Comparison of ENCODE assay signal across 17 cellular contexts in genomic region chr1:19086176-19086875, GRCh38.
DNase-seq lines count a peak whose midpoint lies in the region; ATAC-seq, FAIRE-seq and TF ChIP-seq lines count a peak whose summit lies in the region.
"Had no signal": no experiment of that assay in that cellular context is flagged by ENCODE, and none has a peak within 500 bp of the region (broad histone marks: within the 10 kb centered on the region; RNA-seq: fewer than 3 reads in every experiment).

No MANE protein-coding gene starts in this region.

- ATAC-seq in gastrocnemius medialis = peak; percentile 53 to 55
- ATAC-seq in GM19467 (IDR thresholded peaks at IDR 0.05; ENCODE audit: unreplicated experiment) = no peak
- ATAC-seq: activated CD8-positive, alpha-beta T cell treated with anti-CD3 and anti-CD28 coated beads, Interleukin-2, amount 10 ng/mL, durations not matched to agents 7 days and 5 days; stimulated activated naive CD8-positive, alpha-beta T cell treated with anti-CD3 and anti-CD28 coated beads, Interleukin-15, amount 100 ng/mL, for 72 hours; T-cell had no signal

- no peaks in the 10 kb centered on the region for H3K9me3 Mint-ChIP-seq in endothelial cell (ENCODE audit: unreplicated experiment)
- H3K9me3 Mint-ChIP-seq: stimulated activated naive CD8-positive, alpha-beta T cell treated with anti-CD3 and anti-CD28 coated beads, Interleukin-15, amount 100 ng/mL, for 72 hours; T-cell had no signal

- TF ChIP-seq CTCF in kidney (IDR thresholded peaks at IDR 0.05; ENCODE audit: borderline replicate concordance, extremely low read depth, insufficient read depth) (no peak), gastrocnemius medialis (IDR thresholded peaks at IDR 0.05 in 4 of 5, conservative IDR thresholded peaks at IDR 0.05 in 1 of 5) (no peak), endothelial cell (IDR thresholded peaks at IDR 0.05; ENCODE audit: unreplicated experiment) (no peak)

- peaks cover 5% of the 10 kb centered on the region for H3K27me3 Mint-ChIP-seq in endothelial cell (ENCODE audit: unreplicated experiment)
- H3K27me3 Mint-ChIP-seq: stimulated activated naive CD8-positive, alpha-beta T cell treated with anti-CD3 and anti-CD28 coated beads, Interleukin-15, amount 100 ng/mL, for 72 hours; T-cell had no signal

- peak overlapping the region; percentile 77 to 86 for H3K27ac ChIP-seq in kidney (ENCODE audit: low read depth in 2 of 2, low read length in 2 of 2)
- H3K27ac ChIP-seq in gastrocnemius medialis = peak overlapping the region; percentile 79 to 90 (median 86)
- H3K27ac ChIP-seq: sigmoid colon had no signal

- peaks cover 13% of the 10 kb centered on the region in 2 donors for H3K4me1 ChIP-seq in kidney (ENCODE audit: control insufficient read depth in 1 of 2, insufficient read depth in 1 of 2, low read depth in 1 of 2, low read length in 2 of 2)
- H3K4me1 ChIP-seq in gastrocnemius medialis = peaks cover 49 to 58% of the 10 kb centered on the region in 2 donors

- H3K9ac ChIP-seq in kidney (ENCODE audit: low read length in 2 of 2) = peak overlapping the region in 1 of 2 donors; percentile 41

- DNase-seq in NCI-H524 (lab: John Stamatoyannopoulos, UW) = peak; percentile 50 to 78
- DNase-seq in cerebellar cortex (ENCODE audit: low spot score) = peak; percentile 78
- no peak for DNase-seq in kidney
- peak; percentile 75 to 91 for DNase-seq in gastrocnemius medialis
- no peak for DNase-seq in RCC 7860 (ENCODE audit: low spot score)
- DNase-seq in SW480 (ENCODE audit: low spot score) = no peak
- no peak for DNase-seq in endothelial cell (ENCODE audit: low spot score)
- DNase-seq: activated CD8-positive, alpha-beta T cell treated with anti-CD3 and anti-CD28 coated beads, Interleukin-2, amount 10 ng/mL, durations not matched to agents 7 days and 5 days; effector CD4-positive, alpha-beta T cell; EL; kidney glomerular epithelial cell; sigmoid colon; stimulated activated CD4-positive, alpha-beta T cell treated with anti-CD3 and anti-CD28 coated beads, Interleukin-1b, Interleukin-23, amount 100 ng/mL, for 48 hours; stimulated activated naive CD8-positive, alpha-beta T cell treated with anti-CD3 and anti-CD28 coated beads, Interleukin-15, amount 100 ng/mL, for 72 hours; T-cell had no signal

- TF ChIP-seq POLR2A in gastrocnemius medialis (IDR thresholded peaks at IDR 0.05) = no peak

- H3K36me3 ChIP-seq in kidney (ENCODE audit: control insufficient read depth in 1 of 2, insufficient read depth in 2 of 2, low read length in 2 of 2) (peaks cover 61 to 70% of the 10 kb centered on the region in 2 donors), gastrocnemius medialis (peaks cover 2 to 81% of the 10 kb centered on the region in 2 donors)

- in situ Hi-C loops in gastrocnemius medialis (cut with MboI; ENCODE audit: low sequenced_read_pairs in 4 of 4) = loop anchor here in 1 of 4 donors (25.0 kb wide), 1 partner anchor 174 kb away; the partner anchor contains the start of gene ALDH4A1

- H3K4me3 ChIP-seq in kidney (ENCODE audit: low read length in 2 of 2) = no peak overlapping the region
- no peak overlapping the region for H3K4me3 ChIP-seq in gastrocnemius medialis
- H3K4me3 ChIP-seq: sigmoid colon had no signal

- no peak overlapping the region for H3K27ac Mint-ChIP-seq in endothelial cell (ENCODE audit: unreplicated experiment)
- H3K27ac Mint-ChIP-seq: activated CD8-positive, alpha-beta T cell treated with anti-CD3 and anti-CD28 coated beads, Interleukin-2, amount 10 ng/mL, durations not matched to agents 7 days and 5 days; T-cell had no signal

- no peak overlapping the region for H3K4me3 Mint-ChIP-seq in endothelial cell (ENCODE audit: unreplicated experiment)
- H3K4me3 Mint-ChIP-seq: activated CD8-positive, alpha-beta T cell treated with anti-CD3 and anti-CD28 coated beads, Interleukin-2, amount 10 ng/mL, durations not matched to agents 7 days and 5 days; stimulated activated naive CD8-positive, alpha-beta T cell treated with anti-CD3 and anti-CD28 coated beads, Interleukin-15, amount 100 ng/mL, for 72 hours; T-cell had no signal

- peaks cover 24% of the 10 kb centered on the region for H3K4me1 Mint-ChIP-seq in endothelial cell (ENCODE audit: unreplicated experiment)

- intact Hi-C loops in kidney (cut with DNase I) = no loop called here
- intact Hi-C loops in gastrocnemius medialis (cut with DNase I; ENCODE audit: low total_unique reads) = loop anchor here (5.0 kb wide), 2 partner anchors 129 to 184 kb away; partner anchors contain the start of genes ALDH4A1 and IFFO2

- no peaks in the 10 kb centered on the region for H3K9me3 ChIP-seq in kidney (ENCODE audit: control insufficient read depth in 1 of 2, low read length in 2 of 2)
- no peaks in the 10 kb centered on the region for H3K9me3 ChIP-seq in gastrocnemius medialis
- H3K9me3 ChIP-seq: sigmoid colon had no signal

- no peak for FAIRE-seq in kidney (lab: Jason Lieb, UNC)
- FAIRE-seq in RCC 7860 (lab: Jason Lieb, UNC) = no peak
- FAIRE-seq: GM19239 had no signal

- H3K27me3 ChIP-seq in gastrocnemius medialis = no peaks in the 10 kb centered on the region
- H3K27me3 ChIP-seq: sigmoid colon had no signal

- H3K36me3 Mint-ChIP-seq in endothelial cell (ENCODE audit: low read depth, unreplicated experiment) = peaks cover 77% of the 10 kb centered on the region

Comparison
In these comparisons a context has a peak if more than half of its experiments do, and no peak if none do; other contexts are left out.
1. DNase-seq: peak in NCI-H524 (2 of 2), cerebellar cortex (single experiment) and gastrocnemius medialis (2 of 2); none in kidney (single experiment), RCC 7860 (single experiment), SW480 (single experiment) and endothelial cell (single experiment).